In the genomic region with DNA sequence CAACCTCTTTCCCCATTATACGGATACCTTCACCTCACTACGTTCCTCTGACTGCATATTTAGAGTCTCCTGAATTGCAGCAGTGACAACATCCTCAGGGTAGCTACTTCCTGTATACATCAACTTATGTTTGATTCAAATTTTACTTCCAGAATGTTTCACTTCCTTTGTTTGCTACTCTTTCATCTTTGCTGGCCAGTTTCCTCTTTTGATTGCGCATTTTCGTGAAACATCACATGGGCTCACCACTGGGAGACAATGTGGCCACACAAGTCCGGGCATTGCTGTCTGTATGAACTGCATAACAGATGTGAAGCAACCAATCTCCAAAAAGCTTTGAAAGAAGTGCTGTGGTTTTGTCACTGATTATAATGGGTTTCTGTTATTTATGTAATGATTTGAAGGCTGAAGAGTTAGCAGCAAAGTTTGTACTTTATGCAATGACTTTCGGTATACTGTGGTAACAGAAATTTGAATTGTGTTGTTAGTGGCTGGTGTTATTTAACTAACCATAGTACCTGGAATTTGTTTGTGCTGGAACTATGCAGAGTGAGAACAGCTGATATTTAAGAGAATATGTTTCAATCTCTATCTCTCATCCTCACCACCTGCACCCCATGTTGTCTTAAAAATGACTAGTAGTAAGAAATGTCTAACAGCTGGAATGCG, we compare ENCODE assay signal across 8 cellular contexts. TPM values are rescaled to one million over a fixed set of nuclear protein-coding genes. Genes with fewer than 3 reads are reported as not detected.
A peak's percentile ranks its signal among the peaks of the same experiment; 100 is the strongest.
DNase-seq lines count a peak whose midpoint lies in the region; ATAC-seq and TF ChIP-seq lines count a peak whose summit lies in the region.

No MANE protein-coding gene starts in this region.

- ATAC-seq in GM21360 (IDR thresholded peaks at IDR 0.05; ENCODE audit: unreplicated experiment) (peak; percentile 88), HG03558 (IDR thresholded peaks at IDR 0.05; ENCODE audit: extremely low read depth, unreplicated experiment) (peak; percentile 56), naive B cell (ENCODE audit: low read depth in 2 of 2) (peak; percentile 88 to 92)

- CTCF ChIA-PET in GM10248 (lab: Yijun Ruan, JAX) (interaction anchor here (0.7 to 2.0 kb wide), 4 partner anchors 9 to 38 kb away, joined by 3 to 7 read pairs (median 4); no protein-coding TSS in a partner anchor), HEK293T (lab: Yijun Ruan, JAX) (no interaction called here)

- POLR2A ChIA-PET in GM10248 (lab: Yijun Ruan, JAX), result no interaction called here
- POLR2A ChIA-PET in HEK293T (lab: Yijun Ruan, JAX), result no interaction called here

- no peaks in the 10 kb centered on the region for H3K9me3 Mint-ChIP-seq in naive B cell

- DNase-seq in GM10248 (ENCODE audit: extremely low spot score) (peak; percentile 40), amygdala (lab: John Stamatoyannopoulos, UW) (peak in 44 of 56 donors; percentile 0 to 81 (median 24)), naive B cell (peak; percentile 69), HT-29 (ENCODE audit: low spot score) (no peak), RKO (ENCODE audit: low spot score) (no peak), HEK293T (ENCODE audit: extremely low spot score) (no peak)

- H3K27ac Mint-ChIP-seq in naive B cell, result peak overlapping the region; percentile 0 to 95 (median 86)

- no peak for TF ChIP-seq CTCF in GM10248 (IDR thresholded peaks at IDR 0.05; ENCODE audit: control extremely low read depth, extremely low read depth, low read depth, missing control alignments)

- H3K27me3 Mint-ChIP-seq in naive B cell, result peaks cover 0 to 16% (median 4%) of the 10 kb centered on the region in 3 donors

- no peaks in the 10 kb centered on the region for H3K36me3 Mint-ChIP-seq in naive B cell

- peak overlapping the region in 5 of 8 donors; percentile 36 to 81 (median 50) for H3K4me3 Mint-ChIP-seq in naive B cell

- peaks cover 9 to 13% (median 13%) of the 10 kb centered on the region in 3 donors for H3K4me1 Mint-ChIP-seq in naive B cell

TF ChIP-seq in HEK293T, 16 proteins besides CTCF, POLR2A, EP300 and RAD21:
- no peak for TF ChIP-seq NFRKB (IDR thresholded peaks at IDR 0.05)
- TF ChIP-seq ARNT (IDR thresholded peaks at IDR 0.05), result no peak
- no peak for TF ChIP-seq FOXK2 (IDR thresholded peaks at IDR 0.05)
- TF ChIP-seq CTBP1 (IDR thresholded peaks at IDR 0.05; ENCODE audit: borderline replicate concordance), result no peak
- no peak for TF ChIP-seq TARDBP (IDR thresholded peaks at IDR 0.05)

RNA-seq across cellular contexts. Expression of a gene that starts 7.4 kb away (rescaled TPM):
- 1 to 10 TPM in 5 of 6 donors, not detected in 1; 1.1 to 4.1 (median 2.2) TPM for polyA plus RNA-seq in naive B cell (ENCODE audit: low read depth in 6 of 6)
- not detected in 2 replicates for total RNA-seq in HT-29 (2014; rRNA removed; shearing (Covaris generic))

Comparison
In these comparisons a context has a peak if more than half of its experiments do, and no peak if none do; other contexts are left out.
1. DNase-seq: peak in GM10248 (single experiment), amygdala (44 of 56) and naive B cell (single experiment); none in HT-29 (single experiment), RKO (single experiment) and HEK293T (single experiment).
2. Peak in every context shown above with its lines, with median percentiles within 50 percentile points of each other: ATAC-seq.